In genomic region chr14:75429562-75429961, GRCh38 we compare ENCODE assay signal across 8 cellular contexts. TPM values are rescaled to one million over a fixed set of nuclear protein-coding genes. Genes with fewer than 3 reads are reported as not detected.
DNase-seq lines count a peak whose midpoint lies in the region; ATAC-seq, FAIRE-seq and TF ChIP-seq lines count a peak whose summit lies in the region.
"Had no signal": no experiment of that assay in that cellular context is flagged by ENCODE, and none has a peak within 500 bp of the region (broad histone marks: within the 10 kb centered on the region; RNA-seq: fewer than 3 reads in every experiment).

No MANE protein-coding gene starts in this region.

- no peak overlapping the region for H4K91ac ChIP-seq in H9 (ENCODE audit: insufficient read length, low read depth, low read length)

- no peaks in the 10 kb centered on the region for H3K9me3 ChIP-seq in H9 (ENCODE audit: control insufficient read depth, low read depth, low read length)
- no peaks in the 10 kb centered on the region for H3K9me3 ChIP-seq in small intestine (ENCODE audit: control insufficient read depth, low read depth)

- H2BK5ac ChIP-seq in H9 (ENCODE audit: insufficient read length, low read length) = no peak overlapping the region

- no CpG with 5 or more reads among the region's 1 CpG for WGBS in H9 (ENCODE audit: extremely low coverage, insufficient read length, low lambda C conversion rate)
- 15 to 45% (median 29%) methylated on average over 1 of the region's 1 CpG for WGBS in small intestine, 3 donors

- H3K18ac ChIP-seq in H9 (ENCODE audit: insufficient read length, low read depth, low read length) = no peak overlapping the region

- intact Hi-C loops in sciatic nerve (cut with DNase I) = no loop called here

- peak overlapping the region; percentile 78 to 89 for H3K4me3 Mint-ChIP-seq in H9
- H3K4me3 Mint-ChIP-seq in activated CD4-positive, alpha-beta memory T cell treated with anti-CD3 and anti-CD28 coated beads, Interleukin-2, amount 10 ng/mL, durations not matched to agents 7 days and 5 days = peak overlapping the region; percentile 66

- no peaks in the 10 kb centered on the region for H3K36me3 ChIP-seq in small intestine (ENCODE audit: control insufficient read depth in 2 of 2, insufficient read depth in 2 of 2, low read length in 2 of 2)

- peaks cover 35% of the 10 kb centered on the region for H3K27me3 Mint-ChIP-seq in H9 (ENCODE audit: low read depth)
- peaks cover 40% of the 10 kb centered on the region for H3K27me3 Mint-ChIP-seq in activated CD4-positive, alpha-beta memory T cell treated with anti-CD3 and anti-CD28 coated beads, Interleukin-2, amount 10 ng/mL, durations not matched to agents 7 days and 5 days

- H3K4me1 Mint-ChIP-seq in H9 = peaks cover 36 to 39% of the 10 kb centered on the region in 2 experiments
- peaks cover 9% of the 10 kb centered on the region for H3K4me1 Mint-ChIP-seq in activated CD4-positive, alpha-beta memory T cell treated with anti-CD3 and anti-CD28 coated beads, Interleukin-2, amount 10 ng/mL, durations not matched to agents 7 days and 5 days

- no peak overlapping the region for H2BK20ac ChIP-seq in H9 (ENCODE audit: low read depth, low read length, poor library complexity, severe bottlenecking)

- H3K9me3 Mint-ChIP-seq in H9 = peaks cover 0 to 3% of the 10 kb centered on the region in 2 experiments; a peak in 2 of 5 replicates
- H3K9me3 Mint-ChIP-seq in activated CD4-positive, alpha-beta memory T cell treated with anti-CD3 and anti-CD28 coated beads, Interleukin-2, amount 10 ng/mL, durations not matched to agents 7 days and 5 days = peaks cover 2% of the 10 kb centered on the region

- no peaks in the 10 kb centered on the region for H3K79me1 ChIP-seq in H9 (ENCODE audit: insufficient read depth, low read depth, low read length, poor library complexity, severe bottlenecking)

- peaks cover 1% of the 10 kb centered on the region; the same call in 1 of the 2 replicates for H3K79me2 ChIP-seq in H9 (ENCODE audit: insufficient read depth, low read length)

- H3K23me2 ChIP-seq in H9 (ENCODE audit: insufficient read length, low read depth, low read length, poor library complexity, severe bottlenecking) = peaks cover 16% of the 10 kb centered on the region

- no peaks in the 10 kb centered on the region for H4K20me1 ChIP-seq in H9 (ENCODE audit: control insufficient read depth, insufficient read depth, insufficient read length)

- no peak overlapping the region for H3K9ac ChIP-seq in H9 (ENCODE audit: extremely low read depth, insufficient read length, low read length)

- H3K36me3 Mint-ChIP-seq in H9 (ENCODE audit: insufficient read depth in 1 of 3, low read depth in 3 of 3) = peaks cover 11 to 27% (median 22%) of the 10 kb centered on the region in 3 experiments
- H3K36me3 Mint-ChIP-seq in activated CD4-positive, alpha-beta memory T cell treated with anti-CD3 and anti-CD28 coated beads, Interleukin-2, amount 10 ng/mL, durations not matched to agents 7 days and 5 days (ENCODE audit: low read depth) = no peaks in the 10 kb centered on the region

- POLR2A ChIA-PET in activated CD4-positive, alpha-beta memory T cell treated with anti-CD3 and anti-CD28 coated beads, Interleukin-2, amount 10 ng/mL, durations not matched to agents 7 days and 5 days (lab: Charles Lee) = no interaction called here

- no peak overlapping the region for H3T11ph ChIP-seq in H9 (ENCODE audit: low read length)

- TF ChIP-seq CTCF in H9 (conservative IDR thresholded peaks at IDR 0.05) = no peak

- H2BK12ac ChIP-seq in H9 (ENCODE audit: insufficient read length, low read depth, low read length) = no peak overlapping the region

- no peak overlapping the region; the same call in 1 of the 2 replicates for H2BK15ac ChIP-seq in H9 (ENCODE audit: low read depth, low read length)

- no peak for FAIRE-seq in small intestine (lab: Jason Lieb, UNC)

- H3K4me3 ChIP-seq in small intestine (ENCODE audit: low read depth in 1 of 2, low read length in 2 of 2) = peak overlapping the region in 1 of 2 donors; percentile 78

- H2AFZ ChIP-seq in H9 (ENCODE audit: low read length) = no peak overlapping the region

- H3K27me3 ChIP-seq in H9 (ENCODE audit: insufficient read depth, low read length) (peaks cover 2% of the 10 kb centered on the region; the same call in 1 of the 2 replicates), small intestine (ENCODE audit: control insufficient read depth in 2 of 2, insufficient read depth in 2 of 2, low read length in 2 of 2) (no peaks in the 10 kb centered on the region)

- no peak overlapping the region for H3K14ac ChIP-seq in H9 (ENCODE audit: insufficient read depth, low read length)

- no peak overlapping the region for H3K23ac ChIP-seq in H9 (ENCODE audit: insufficient read length, low read depth, low read length)

- no peak overlapping the region for H4K5ac ChIP-seq in H9 (ENCODE audit: insufficient read length, low read depth, low read length)

- H4K8ac ChIP-seq in H9 (replicated peaks; ENCODE audit: insufficient read length, low read depth, low read length) = no peak overlapping the region

- no peak overlapping the region for H3K27ac Mint-ChIP-seq in H9
- no peak overlapping the region for H3K27ac Mint-ChIP-seq in activated CD4-positive, alpha-beta memory T cell treated with anti-CD3 and anti-CD28 coated beads, Interleukin-2, amount 10 ng/mL, durations not matched to agents 7 days and 5 days

- H3K4me2 ChIP-seq in H9 (ENCODE audit: insufficient read depth, insufficient read length, low read length) = peak overlapping the region; percentile 67

- peaks cover 5% of the 10 kb centered on the region; the same call in 1 of the 2 replicates for H3K4me1 ChIP-seq in H9 (ENCODE audit: insufficient read depth, low read length)
- peaks cover 0 to 5% of the 10 kb centered on the region in 2 donors for H3K4me1 ChIP-seq in small intestine (ENCODE audit: control insufficient read depth in 2 of 2, insufficient read depth in 1 of 2, low read depth in 1 of 2, low read length in 1 of 2)

- H3K4ac ChIP-seq in H9 (ENCODE audit: low read depth, low read length) = no peak overlapping the region

- H3K56ac ChIP-seq in H9 (ENCODE audit: insufficient read length, low read depth, low read length) = no peak overlapping the region

- ATAC-seq in GM21381 (IDR thresholded peaks at IDR 0.05; ENCODE audit: unreplicated experiment) = no peak
- ATAC-seq in sciatic nerve = no peak

- peak; percentile 8 for DNase-seq in H9
- no peak for DNase-seq in activated CD4-positive, alpha-beta memory T cell treated with anti-CD3 and anti-CD28 coated beads, Interleukin-2, amount 10 ng/mL, durations not matched to agents 7 days and 5 days
- DNase-seq in inferior parietal cortex (ENCODE audit: extremely low spot score) = peak; percentile 54
- no peak for DNase-seq in small intestine
- no peak for DNase-seq in NOMO-1 (lab: John Stamatoyannopoulos, UW; ENCODE audit: unreplicated experiment in 2 of 2)
- no peak for DNase-seq in sciatic nerve (ENCODE audit: low spot score)
- DNase-seq: stimulated activated CD4-positive, alpha-beta T cell treated with anti-CD3 and anti-CD28 coated beads, Interleukin-4, amount 100 ng/mL, for 24 hours had no signal

- H3K27ac ChIP-seq in H9 (ENCODE audit: insufficient read length, low read depth, low read length) (no peak overlapping the region), small intestine (ENCODE audit: low read depth in 1 of 2, low read length in 1 of 2) (peak overlapping the region; percentile 75 to 79)

- no peak overlapping the region for H2BK120ac ChIP-seq in H9 (ENCODE audit: low read depth, low read length, poor library complexity, severe bottlenecking)

- no peak overlapping the region for H2AK5ac ChIP-seq in H9 (ENCODE audit: insufficient read length, low read length)

- CTCF ChIA-PET in activated CD4-positive, alpha-beta memory T cell treated with anti-CD3 and anti-CD28 coated beads, Interleukin-2, amount 10 ng/mL, durations not matched to agents 7 days and 5 days (lab: Charles Lee) = no interaction called here

RNA-seq across cellular contexts. Expression of gene JDP2, which starts 1.7 kb away (rescaled TPM):
- total RNA-seq in H9 (2021) = 22.8 and 24.7 TPM in 2 replicates
- 1 to 10 TPM; 2.6 to 2.9 TPM for total RNA-seq in activated CD4-positive, alpha-beta memory T cell treated with anti-CD3 and anti-CD28 coated beads, Interleukin-2, amount 10 ng/mL, durations not matched to agents 7 days and 5 days
- polyA plus RNA-seq in small intestine = 10 to 100 TPM; 41.6 to 45.6 (median 42.7) TPM
- total RNA-seq in sciatic nerve = 59.7 TPM

Comparison
In these comparisons a context has a peak if more than half of its experiments do, and no peak if none do; other contexts are left out.
1. DNase-seq: peak in H9 (single experiment) and inferior parietal cortex (single experiment); none in activated CD4-positive, alpha-beta memory T cell treated with anti-CD3 and anti-CD28 coated beads, Interleukin-2, amount 10 ng/mL, durations not matched to agents 7 days and 5 days (single experiment), small intestine (single experiment), NOMO-1 (0 of 2) and sciatic nerve (single experiment).